8 cellular contexts compared by ENCODE assay signal in genomic region chr11:35618497-35619029, GRCh38. TPM values are rescaled to one million over a fixed set of nuclear protein-coding genes. Genes with fewer than 3 reads are reported as not detected.
DNase-seq lines count a peak whose midpoint lies in the region; ATAC-seq, FAIRE-seq and TF ChIP-seq lines count a peak whose summit lies in the region.

No MANE protein-coding gene starts in this region.

- no peak overlapping the region for H3K27ac ChIP-seq in AG04450 (ENCODE audit: low read depth, low read length)
- H3K27ac ChIP-seq in prostate gland: peak overlapping the region; percentile 62 to 75

- H3K4me1 ChIP-seq in prostate gland (replicated peaks): peaks cover 21% of the 10 kb centered on the region

- FAIRE-seq in GM18507 (lab: Jason Lieb, UNC): no peak

- intact Hi-C loops in prostate gland (cut with DNase I): loop anchor here (2.0 to 10.0 kb wide), 4 partner anchors 204 to 866 kb away; no protein-coding TSS in a partner anchor

- no peaks in the 10 kb centered on the region for H3K36me3 ChIP-seq in prostate gland

- peak; percentile 43 for ATAC-seq in HG02973 (IDR thresholded peaks at IDR 0.05; ENCODE audit: unreplicated experiment)

- under 1% methylated on average over 41 of the region's 79 CpGs for WGBS in prostate gland

- no peaks in the 10 kb centered on the region for H3K27me3 ChIP-seq in AG04450 (ENCODE audit: control insufficient read depth, insufficient read depth, low read length)
- H3K27me3 ChIP-seq in prostate gland (replicated peaks; ENCODE audit: insufficient read depth): no peaks in the 10 kb centered on the region

- POLR2A ChIA-PET in AG04450 (lab: Yijun Ruan, JAX): interaction anchor here (0.5 to 1.2 kb wide), 2 partner anchors 93 to 290 kb away, joined by 3 to 6 read pairs; partner anchors contain the start of gene PAMR1

- TF ChIP-seq CTCF in AG04450 (IDR thresholded peaks at IDR 0.05; ENCODE audit: low read depth, low read length) (0 out of 2 replicates have a peak, but pooled peaks have one; percentile 20), foreskin fibroblast (IDR thresholded peaks at IDR 0.05; ENCODE audit: low read depth, low read length) (no peak), prostate gland (IDR thresholded peaks at IDR 0.05) (peak in 2 of 4 experiments; percentile 12 to 26)

- DNase-seq in AG04450 (ENCODE audit: low read depth, low spot score): no peak
- DNase-seq in GM18507 (ENCODE audit: extremely low spot score, insufficient read length, low read depth): peak; percentile 36
- DNase-seq in SW480 (ENCODE audit: low spot score): peak; percentile 13
- peak; percentile 50 to 78 for DNase-seq in foreskin fibroblast
- DNase-seq in prostate gland (ENCODE audit: low spot score): no peak
- no peak for DNase-seq in putamen (ENCODE audit: low spot score)
- no peak for DNase-seq in cerebellar cortex (ENCODE audit: low spot score)

- H3K4me3 ChIP-seq in AG04450 (ENCODE audit: low read depth, low read length) (peak overlapping the region; percentile 78), foreskin fibroblast (ENCODE audit: low read depth in 1 of 2, low read length in 2 of 2) (peak overlapping the region; percentile 64 to 66), prostate gland (peak overlapping the region; percentile 49 to 57)

- CTCF ChIA-PET in AG04450 (lab: Charles Lee): interaction anchor here (1.1 to 1.9 kb wide), 3 partner anchors 203 to 640 kb away, joined by 3 to 15 read pairs (median 10); no protein-coding TSS in a partner anchor

- H3K9me3 ChIP-seq in AG04450 (ENCODE audit: control insufficient read depth, insufficient read depth, low read length) (no peaks in the 10 kb centered on the region), prostate gland (no peaks in the 10 kb centered on the region)

- no peak for TF ChIP-seq POLR2A in prostate gland (IDR thresholded peaks at IDR 0.05)

RNA-seq across cellular contexts. Expression of gene FJX1, which starts 0.3 kb away (rescaled TPM):
- 4.8 and 5.6 TPM in 2 replicates for polyA plus RNA-seq in AG04450 (2011; rRNA removed)
- polyA minus RNA-seq in AG04450 (2011; rRNA and poly(A)+ RNA removed): 4.4 and 6.0 TPM in 2 replicates
- total RNA-seq in prostate gland: 10 to 100 TPM; 10.8 to 13.7 TPM

RNA-seq across cellular contexts. Expression of gene TRIM44, which starts 44.0 kb away (rescaled TPM):
- 70.7 and 82.6 TPM in 2 replicates for polyA plus RNA-seq in AG04450 (2011; rRNA removed)
- 116 and 125 TPM in 2 replicates for polyA minus RNA-seq in AG04450 (2011; rRNA and poly(A)+ RNA removed)
- total RNA-seq in prostate gland: 10 to 100 TPM; 30.6 to 33.2 TPM

Comparison
In these comparisons a context has a peak if more than half of its experiments do, and no peak if none do; other contexts are left out.
1. DNase-seq: peak in GM18507 (single experiment), SW480 (single experiment) and foreskin fibroblast (2 of 2); none in AG04450 (single experiment), prostate gland (single experiment), putamen (single experiment) and cerebellar cortex (single experiment).
2. Peak in every context shown above with its lines, with median percentiles within 50 percentile points of each other: H3K4me3 ChIP-seq.